In genomic region chr17:82416264-82416663, GRCh38 we compare ENCODE assay signal across 11 cellular contexts. TPM values are rescaled to one million over a fixed set of nuclear protein-coding genes. Genes with fewer than 3 reads are reported as not detected.
"Had no signal": no experiment of that assay in that cellular context is flagged by ENCODE, and none has a peak within 500 bp of the region (broad histone marks: within the 10 kb centered on the region; RNA-seq: fewer than 3 reads in every experiment).

No MANE protein-coding gene starts in this region.

- H3K4me3 ChIP-seq: GM23248, HAP-1 had no signal

- H3K9me3 ChIP-seq: HAP-1 had no signal

- FAIRE-seq: HepG2 had no signal

- H3K27ac Mint-ChIP-seq: HFFc6 had no signal

- H3K9me3 Mint-ChIP-seq: HFFc6, IgD-negative memory B cell had no signal

- H3K27ac ChIP-seq: GM23248, HL-60 had no signal

- H3K36me3 ChIP-seq: HAP-1 had no signal

- H3K9ac ChIP-seq: GM23248 had no signal

- DNase-seq: GOT3, H7, HFFc6 had no signal

- H3K27me3 Mint-ChIP-seq: IgD-negative memory B cell had no signal

- ATAC-seq: HCT116, HepG2 had no signal

- H3K4me3 Mint-ChIP-seq: HFFc6 had no signal

RNA-seq across cellular contexts. Expression of gene UTS2R, which starts 44.7 kb away (rescaled TPM):
- total RNA-seq: GM23248, H4, H7, HFFc6, HT1080 had no signal
- polyA plus RNA-seq: GM23248, IgD-negative memory B cell had no signal
